8 cellular contexts compared by ENCODE assay signal in genomic region chr22:41571786-41572185, GRCh38. TPM values are rescaled to one million over a fixed set of nuclear protein-coding genes. Genes with fewer than 3 reads are reported as not detected.
"Had no signal": no experiment of that assay in that cellular context is flagged by ENCODE, and none has a peak within 500 bp of the region (broad histone marks: within the 10 kb centered on the region; RNA-seq: fewer than 3 reads in every experiment).

No MANE protein-coding gene starts in this region.

- H3K27me3 Mint-ChIP-seq: IgD-negative memory B cell had no signal

- H3K27ac ChIP-seq: HL-60 had no signal

- H3K27ac Mint-ChIP-seq: IgD-negative memory B cell had no signal

- H3K36me3 Mint-ChIP-seq: IgD-negative memory B cell had no signal

- H3K4me3 ChIP-seq: K562 had no signal

- H3K4me3 Mint-ChIP-seq: IgD-negative memory B cell had no signal

- DNase-seq: IMR-90, KBM-7, KG1 had no signal

- H3K9me3 Mint-ChIP-seq: IgD-negative memory B cell had no signal

- ATAC-seq: HepG2, K562 had no signal

RNA-seq across cellular contexts. Expression of gene CSDC2, which starts 11.0 kb away (rescaled TPM):
- total RNA-seq: HT-29 had no signal
- polyA plus RNA-seq: IgD-negative memory B cell, K562 had no signal
